23 cellular contexts compared by ENCODE assay signal in the genomic region with DNA sequence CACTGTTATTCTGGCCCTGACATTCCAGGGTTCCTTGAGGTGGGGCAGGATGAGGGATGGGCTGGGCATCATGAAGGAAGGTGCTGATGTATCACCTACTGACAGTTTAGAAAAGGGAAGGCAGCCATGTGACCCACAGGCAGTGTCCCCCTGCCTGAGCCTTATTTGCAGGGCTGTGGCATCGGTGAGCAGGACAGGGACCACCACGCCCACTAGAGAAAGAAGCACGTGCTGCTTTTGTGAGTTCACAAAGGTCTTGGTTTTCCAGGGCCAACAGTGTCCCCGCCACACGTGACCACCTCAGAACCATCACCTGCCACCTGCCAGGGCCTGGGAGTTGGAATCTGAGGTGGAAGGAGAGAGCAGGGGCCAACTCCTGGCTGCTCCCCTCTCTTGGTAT. TPM values are rescaled to one million over a fixed set of nuclear protein-coding genes. Genes with fewer than 3 reads are reported as not detected.
DNase-seq lines count a peak whose midpoint lies in the region; ATAC-seq, FAIRE-seq and TF ChIP-seq lines count a peak whose summit lies in the region.
"Had no signal": no experiment of that assay in that cellular context is flagged by ENCODE, and none has a peak within 500 bp of the region (broad histone marks: within the 10 kb centered on the region; RNA-seq: fewer than 3 reads in every experiment).

No MANE protein-coding gene starts in this region.

- H3K27ac Mint-ChIP-seq in WTC11, result no peak overlapping the region
- H3K27ac Mint-ChIP-seq: CD14-positive monocyte; CD4-positive, alpha-beta T cell; CD8-positive, alpha-beta memory T cell had no signal

- ATAC-seq in K562 (no peak), left lung (no peak), GM21526 (IDR thresholded peaks at IDR 0.05; ENCODE audit: low FRiP score, unreplicated experiment) (no peak), WTC11 (no peak)
- ATAC-seq: GM12878 had no signal

- FAIRE-seq in K562 (lab: Jason Lieb, UNC), result no peak
- FAIRE-seq: D721Med, GM12878, GM19239, H54 had no signal

- H3K4ac ChIP-seq in neuronal stem cell (ENCODE audit: low read length), result no peak overlapping the region

- H3K4me3 Mint-ChIP-seq in WTC11, result no peak overlapping the region
- H3K4me3 Mint-ChIP-seq: CD14-positive monocyte; CD4-positive, alpha-beta T cell; CD8-positive, alpha-beta memory T cell had no signal

- H3K4me3 ChIP-seq in BLaER1 treated with 17β-estradiol and CSF1 and Interleukin-3, amounts not matched to agents 10 nM and 100 nM, result no peak overlapping the region
- H3K4me3 ChIP-seq in K562, result no peak overlapping the region
- H3K4me3 ChIP-seq in neuronal stem cell (ENCODE audit: low read length in 2 of 2), result no peak overlapping the region
- no peak overlapping the region for H3K4me3 ChIP-seq in spleen
- H3K4me3 ChIP-seq in left lung, result no peak overlapping the region
- H3K4me3 ChIP-seq: GM12878 had no signal

- H2BK15ac ChIP-seq in neuronal stem cell (ENCODE audit: low read length), result peak overlapping the region; percentile 80

- no peak overlapping the region for H3K9ac ChIP-seq in BLaER1 treated with 17β-estradiol and CSF1 and Interleukin-3, amounts not matched to agents 10 nM and 100 nM
- H3K9ac ChIP-seq in K562 (ENCODE audit: insufficient read depth in 1 of 2, low read depth in 2 of 2, low read length in 2 of 2) (peak overlapping the region in 1 of 2 experiments; percentile 35; a peak in 1 of 4 replicates), neuronal stem cell (ENCODE audit: low read depth, low read length, poor library complexity) (peak overlapping the region; percentile 24)

- H3K4me2 ChIP-seq in BLaER1 treated with 17β-estradiol and CSF1 and Interleukin-3, amounts not matched to agents 10 nM and 100 nM, result peak overlapping the region in 6 of 11 experiments; percentile 71 to 88 (median 80); a peak in 11 of 22 replicates
- H3K4me2 ChIP-seq in K562 (ENCODE audit: insufficient read depth, low read length), result no peak overlapping the region
- H3K4me2 ChIP-seq in neuronal stem cell (ENCODE audit: insufficient read depth, low read length, poor library complexity, severe bottlenecking), result no peak overlapping the region

- DNase-seq in K562 (ENCODE audit: extremely low read depth in 1 of 4, low spot score in 3 of 4), result no peak
- DNase-seq in neuronal stem cell (ENCODE audit: low spot score), result no peak
- DNase-seq in spleen, result peak; percentile 24
- no peak for DNase-seq in left lung
- no peak for DNase-seq in WTC11 (ENCODE audit: low spot score)
- DNase-seq: CD4-positive, alpha-beta T cell; CD8-positive, alpha-beta memory T cell; DMS 273 treated with DMSO at 0.1 percent for 48 hours; DMS79; EL; GDM1; GOT3; HCEC 1CT had no signal

- POLR2A ChIA-PET in K562 (lab: Yijun Ruan, JAX), result no interaction called here
- POLR2A ChIA-PET in WTC11 (lab: Charles Lee), result no interaction called here

- H3K79me2 ChIP-seq in K562 (ENCODE audit: control insufficient read depth, insufficient read depth, low read length), result no peaks in the 10 kb centered on the region

- no peak overlapping the region for H2BK120ac ChIP-seq in neuronal stem cell (ENCODE audit: low read depth, low read length)

- H3K23ac ChIP-seq in neuronal stem cell (ENCODE audit: low read depth, low read length, poor library complexity), result no peak overlapping the region

- no peak overlapping the region for H4K8ac ChIP-seq in neuronal stem cell (ENCODE audit: low read depth, low read length)

- no peaks in the 10 kb centered on the region for H3K27me3 ChIP-seq in BLaER1 treated with 17β-estradiol and CSF1 and Interleukin-3, amounts not matched to agents 10 nM and 100 nM
- no peaks in the 10 kb centered on the region for H3K27me3 ChIP-seq in K562 (ENCODE audit: control insufficient read depth in 2 of 2, insufficient read depth in 2 of 2, low read length in 2 of 2)
- peaks cover 0 to 52% (median 3%) of the 10 kb centered on the region in 3 experiments for H3K27me3 ChIP-seq in neuronal stem cell (ENCODE audit: control insufficient read depth in 3 of 3, insufficient read depth in 3 of 3, low read depth in 1 of 3, low read length in 3 of 3)
- H3K27me3 ChIP-seq in spleen (replicated peaks in 1 of 7), result peaks cover 0 to 72% (median 0%) of the 10 kb centered on the region in 7 donors
- peaks cover 0 to 76% of the 10 kb centered on the region in 2 donors for H3K27me3 ChIP-seq in left lung

- H3K9me1 ChIP-seq in K562 (ENCODE audit: control insufficient read depth, insufficient read depth, low read length), result no peaks in the 10 kb centered on the region

- intact Hi-C loops in K562 (cut with micrococcal nuclease), result no loop called here
- intact Hi-C loops in spleen (cut with DNase I; ENCODE audit: low total_unique reads), result no loop called here
- intact Hi-C loops in left lung (cut with DNase I), result no loop called here

- TF ChIP-seq CTCF in K562 (IDR thresholded peaks at IDR 0.05 in 2 of 3, conservative IDR thresholded peaks at IDR 0.05 in 1 of 3; ENCODE audit: insufficient read depth in 2 of 3, low read depth in 1 of 3, low read length in 3 of 3), result no peak
- no peak for TF ChIP-seq CTCF in spleen (IDR thresholded peaks at IDR 0.05 in 8 of 11, conservative IDR thresholded peaks at IDR 0.05 in 3 of 11)
- TF ChIP-seq CTCF in left lung (IDR thresholded peaks at IDR 0.05), result no peak
- TF ChIP-seq CTCF in WTC11 (IDR thresholded peaks at IDR 0.05), result no peak

- WGBS in K562 (ENCODE audit: insufficient coverage, low coverage, missing lambda C conversion rate), result 50% methylated on average over 4 of the region's 5 CpGs
- no CpG with 5 or more reads among the region's 5 CpGs for WGBS in neuronal stem cell (ENCODE audit: extremely low coverage in 2 of 2, insufficient read length in 2 of 2, insufficient replicate concordance in 1 of 2), 2 donors
- WGBS in spleen, 5 donors, result 71 to 93% (median 85%) methylated on average over 5 of the region's 5 CpGs

- TF ChIP-seq RAD21 in K562 (CRISPR knock-in tag; conservative IDR thresholded peaks at IDR 0.05 in 1 of 2, IDR thresholded peaks at IDR 0.05 in 1 of 2), result no peak

- no peak overlapping the region for H3K27ac ChIP-seq in BLaER1 treated with 17β-estradiol and CSF1 and Interleukin-3, amounts not matched to agents 10 nM and 100 nM
- H3K27ac ChIP-seq in K562 (ENCODE audit: extremely low read depth, low read depth, low read length), result no peak overlapping the region
- H3K27ac ChIP-seq in neuronal stem cell (replicated peaks; ENCODE audit: low read length), result no peak overlapping the region
- no peak overlapping the region for H3K27ac ChIP-seq in spleen
- H3K27ac ChIP-seq in left lung, result no peak overlapping the region

- no peaks in the 10 kb centered on the region for H3K36me3 ChIP-seq in BLaER1 treated with 17β-estradiol and CSF1 and Interleukin-3, amounts not matched to agents 10 nM and 100 nM
- H3K36me3 ChIP-seq in K562 (ENCODE audit: control insufficient read depth, insufficient read depth, low read length) (no peaks in the 10 kb centered on the region), neuronal stem cell (replicated peaks in 1 of 2; ENCODE audit: control insufficient read depth in 2 of 2, insufficient read depth in 2 of 2, low read length in 2 of 2) (no peaks in the 10 kb centered on the region), spleen (no peaks in the 10 kb centered on the region), left lung (no peaks in the 10 kb centered on the region)

- no peak overlapping the region for H2AFZ ChIP-seq in K562 (ENCODE audit: low read depth, low read length)
- H2AFZ ChIP-seq in neuronal stem cell (ENCODE audit: low read length), result no peak overlapping the region

- peaks cover 10% of the 10 kb centered on the region for H3K4me1 Mint-ChIP-seq in WTC11
- H3K4me1 Mint-ChIP-seq: CD14-positive monocyte; CD8-positive, alpha-beta memory T cell had no signal

- H3K36me3 Mint-ChIP-seq in WTC11, result no peaks in the 10 kb centered on the region
- H3K36me3 Mint-ChIP-seq: CD14-positive monocyte; CD8-positive, alpha-beta memory T cell had no signal

- peaks cover 9 to 19% (median 17%) of the 10 kb centered on the region in 11 experiments for H3K9me3 ChIP-seq in BLaER1 treated with 17β-estradiol and CSF1 and Interleukin-3, amounts not matched to agents 10 nM and 100 nM (replicated peaks in 1 of 11)
- H3K9me3 ChIP-seq in K562 (replicated peaks; ENCODE audit: control insufficient read depth, insufficient read depth, low read depth, low read length) (no peaks in the 10 kb centered on the region), neuronal stem cell (replicated peaks in 1 of 2; ENCODE audit: control insufficient read depth in 2 of 2, insufficient read depth in 1 of 2, low read depth in 1 of 2, low read length in 2 of 2) (no peaks in the 10 kb centered on the region), spleen (peaks cover 0 to 9% (median 7%) of the 10 kb centered on the region in 8 donors), left lung (peaks cover 0 to 4% of the 10 kb centered on the region in 2 donors)

- H3K14ac ChIP-seq in neuronal stem cell (ENCODE audit: low read length), result peak overlapping the region; percentile 63

- in situ Hi-C loops in K562 (cut with MboI), result no loop called here

- no peak overlapping the region for H2BK12ac ChIP-seq in neuronal stem cell (ENCODE audit: low read length)

- no peaks in the 10 kb centered on the region; a peak in 1 of 22 replicates for H4K20me1 ChIP-seq in BLaER1 treated with 17β-estradiol and CSF1 and Interleukin-3, amounts not matched to agents 10 nM and 100 nM
- H4K20me1 ChIP-seq in K562 (replicated peaks; ENCODE audit: control insufficient read depth, insufficient read depth, low read length), result no peaks in the 10 kb centered on the region

- TF ChIP-seq POLR2A in K562 (conservative IDR thresholded peaks at IDR 0.05) (no peak), spleen (IDR thresholded peaks at IDR 0.05) (no peak)

- H2BK5ac ChIP-seq in neuronal stem cell (ENCODE audit: low read length), result no peak overlapping the region

- peak overlapping the region; percentile 20 for H2AK5ac ChIP-seq in neuronal stem cell (ENCODE audit: low read depth, low read length)

- BruUV-seq in K562 (replicated peaks; lab: Mats Ljungman, UMichigan), result no TSS peak

- H3K9me3 Mint-ChIP-seq in WTC11, result no peaks in the 10 kb centered on the region
- H3K9me3 Mint-ChIP-seq: CD4-positive, alpha-beta T cell; CD8-positive, alpha-beta memory T cell had no signal

- H3K27me3 Mint-ChIP-seq in WTC11 (ENCODE audit: low read depth), result peaks cover 14% of the 10 kb centered on the region; the same call in 1 of the 2 replicates

- H3K79me1 ChIP-seq in neuronal stem cell (ENCODE audit: low read depth, low read length), result peaks cover 1% of the 10 kb centered on the region

- CTCF ChIA-PET in K562 (lab: Yijun Ruan, JAX; ENCODE audit: low intra/inter-chr PET ratio), result no interaction called here
- CTCF ChIA-PET in WTC11 (lab: Charles Lee), result interaction anchor here (2.7 kb wide), 1 partner anchor 52 kb away, joined by 12 read pairs; no protein-coding TSS in a partner anchor

- no peak for TF ChIP-seq EP300 in K562 (IDR thresholded peaks at IDR 0.05; ENCODE audit: low read length)

- H3K18ac ChIP-seq in neuronal stem cell (ENCODE audit: low read length), result peak overlapping the region; percentile 15

- H4K91ac ChIP-seq in neuronal stem cell (ENCODE audit: low read depth, low read length, poor library complexity), result no peak overlapping the region

- H3K4me1 ChIP-seq in BLaER1 treated with 17β-estradiol and CSF1 and Interleukin-3, amounts not matched to agents 10 nM and 100 nM, result peaks cover 11 to 48% (median 30%) of the 10 kb centered on the region in 10 experiments; a peak in 19 of 20 replicates
- H3K4me1 ChIP-seq in K562 (replicated peaks in 1 of 2; ENCODE audit: control insufficient read depth in 2 of 2, insufficient read depth in 2 of 2, low read length in 2 of 2) (peaks cover 0 to 5% of the 10 kb centered on the region in 2 experiments; a peak in 2 of 5 replicates), neuronal stem cell (ENCODE audit: control insufficient read depth in 2 of 2, insufficient read depth in 1 of 2, low read depth in 1 of 2, low read length in 2 of 2) (peaks cover 0 to 7% of the 10 kb centered on the region in 2 donors), spleen (no peaks in the 10 kb centered on the region), left lung (no peaks in the 10 kb centered on the region)

RNA-seq across cellular contexts. Expression of gene SCRT2, which starts 43.5 kb away (rescaled TPM):
- 0.18 and 0.37 TPM in 2 replicates for total RNA-seq in K562 (2011; cell fraction: chromatin; rRNA removed; ENCODE audit: low replicate concordance)
- total RNA-seq in K562 (2011; cell fraction: nucleolus; rRNA removed), result 0.26 and 0.50 TPM in 2 replicates
- total RNA-seq in K562 (2011; cell fraction: nucleoplasm; rRNA removed), result 0.29 and 0.99 TPM in 2 replicates
- total RNA-seq in K562 (2014; rRNA removed) (0.04 and 0.05 TPM in 2 replicates), K562 (2014; rRNA removed; fragmentation: Illumina TruSeq; extraction: Trizol) (0.04 TPM in 1 of 2 replicates, not detected in the other), K562 (2015; rRNA removed; fragmentation: Illumina TruSeq; extraction: Trizol) (0.07 and 0.19 TPM in 2 replicates), K562 (2021) (0.47 and 0.75 TPM in 2 replicates), spleen (under 1 TPM in 1 of 7 donors, not detected in 6; 0.09 TPM), left lung (not detected), WTC11 (2021) (0.14 to 0.20 TPM (median 0.16 TPM) in 3 replicates)
- polyA plus RNA-seq in K562 (2011; rRNA removed) (0.12 and 0.13 TPM in 2 replicates), K562 (2014; fragmentation: Illumina TruSeq; extraction: Trizol) (0.30 and 0.36 TPM in 2 replicates), K562 (2014; fragmentation: Nextera tagmentation; extraction: Ambion mirVana) (not detected), K562 (2014; rRNA removed) (0.19 and 0.34 TPM in 2 replicates), spleen (not detected)
- 0.10 and 0.63 TPM in 2 replicates for polyA plus RNA-seq in K562 (2011; cell fraction: cytosol; rRNA removed)
- 0.91 and 4.1 TPM in 2 replicates for polyA plus RNA-seq in K562 (2011; cell fraction: nucleus; rRNA removed)
- polyA plus RNA-seq in K562 (2012), result 0.19 and 0.48 TPM in 2 replicates
- polyA minus RNA-seq in K562 (2011; rRNA and poly(A)+ RNA removed), result 0.12 and 0.25 TPM in 2 replicates
- polyA minus RNA-seq in K562 (2011; cell fraction: cytosol; rRNA and poly(A)+ RNA removed), result 0.64 and 1.2 TPM in 2 replicates
- 0.44 and 2.2 TPM in 2 replicates for polyA minus RNA-seq in K562 (2011; cell fraction: nucleus; rRNA and poly(A)+ RNA removed)
- 0.06 TPM for polyA plus RNA-seq in neuronal stem cell (2013, experiment 1 of 2)
- 0.04 TPM for polyA plus RNA-seq in neuronal stem cell (2013, experiment 2 of 2)
- total RNA-seq: A172; CD4-positive, alpha-beta T cell; CD8-positive, alpha-beta memory T cell; GM12878 had no signal
- polyA plus RNA-seq: BJ; CD14-positive monocyte; CD8-positive, alpha-beta memory T cell; GM12878 had no signal

RNA-seq across cellular contexts. Expression of gene SLC52A3, which starts 49.2 kb away (rescaled TPM):
- 0.30 and 0.76 TPM in 2 replicates for total RNA-seq in K562 (2011; cell fraction: chromatin; rRNA removed; ENCODE audit: low replicate concordance)
- total RNA-seq in K562 (2011; cell fraction: nucleolus; rRNA removed), result 0.83 and 0.92 TPM in 2 replicates
- total RNA-seq in K562 (2011; cell fraction: nucleoplasm; rRNA removed), result 0.53 and 0.81 TPM in 2 replicates
- 0.09 and 0.16 TPM in 2 replicates for total RNA-seq in K562 (2014; rRNA removed)
- 0.13 and 0.25 TPM in 2 replicates for total RNA-seq in K562 (2014; rRNA removed; fragmentation: Illumina TruSeq; extraction: Trizol)
- total RNA-seq in K562 (2015; rRNA removed; fragmentation: Illumina TruSeq; extraction: Trizol), result 0.11 and 0.19 TPM in 2 replicates
- 0.60 and 0.69 TPM in 2 replicates for total RNA-seq in K562 (2021)
- 0.10 and 1.0 TPM in 2 replicates for polyA plus RNA-seq in K562 (2011; rRNA removed)
- 0.42 and 0.81 TPM in 2 replicates for polyA plus RNA-seq in K562 (2011; cell fraction: cytosol; rRNA removed)
- 0.44 and 0.51 TPM in 2 replicates for polyA plus RNA-seq in K562 (2011; cell fraction: nucleus; rRNA removed)
- polyA plus RNA-seq in K562 (2012), result 0.49 and 0.79 TPM in 2 replicates
- 0.37 and 0.44 TPM in 2 replicates for polyA plus RNA-seq in K562 (2014; fragmentation: Illumina TruSeq; extraction: Trizol)
- polyA plus RNA-seq in K562 (2014; fragmentation: Nextera tagmentation; extraction: Ambion mirVana), result under 1 TPM; 0.06 to 0.07 TPM
- 0.16 and 0.20 TPM in 2 replicates for polyA plus RNA-seq in K562 (2014; rRNA removed)
- 0.39 TPM in 1 of 2 replicates, not detected in the other for polyA minus RNA-seq in K562 (2011; rRNA and poly(A)+ RNA removed)
- 1.5 TPM in 1 of 2 replicates, not detected in the other for polyA minus RNA-seq in K562 (2011; cell fraction: cytosol; rRNA and poly(A)+ RNA removed)
- polyA minus RNA-seq in K562 (2011; cell fraction: nucleus; rRNA and poly(A)+ RNA removed), result 0.13 and 0.89 TPM in 2 replicates
- 0.07 TPM for polyA plus RNA-seq in neuronal stem cell (2013, experiment 1 of 2)
- polyA plus RNA-seq in neuronal stem cell (2013, experiment 2 of 2), result 0.19 TPM
- total RNA-seq in spleen, result under 1 TPM in 4 of 7 donors, not detected in 3; 0.17 to 0.44 (median 0.27) TPM
- under 1 TPM; 0.03 to 0.08 (median 0.04) TPM for polyA plus RNA-seq in spleen
- total RNA-seq in left lung, result 1 to 10 TPM; 1.6 to 2.7 TPM
- total RNA-seq in WTC11 (2021), result 6.9 to 7.7 TPM (median 7.3 TPM) in 3 replicates
- total RNA-seq: A673; CD4-positive, alpha-beta T cell; CD8-positive, alpha-beta memory T cell; GM12878 had no signal
- polyA plus RNA-seq: BJ; CD14-positive monocyte; CD8-positive, alpha-beta memory T cell; GM12878 had no signal

Comparison
In these comparisons a context has a peak if more than half of its experiments do, and no peak if none do; other contexts are left out.
1. H3K4me2 ChIP-seq: peak in BLaER1 treated with 17β-estradiol and CSF1 and Interleukin-3, amounts not matched to agents 10 nM and 100 nM (6 of 11); none in K562 (single experiment) and neuronal stem cell (single experiment).